ENCODE assay signal across 10 cellular contexts in genomic region chr7:2409745-2410414, GRCh38. TPM values are rescaled to one million over a fixed set of nuclear protein-coding genes. Genes with fewer than 3 reads are reported as not detected.
DNase-seq lines count a peak whose midpoint lies in the region; ATAC-seq and TF ChIP-seq lines count a peak whose summit lies in the region.
"Had no signal": no experiment of that assay in that cellular context is flagged by ENCODE, and none has a peak within 500 bp of the region (broad histone marks: within the 10 kb centered on the region; RNA-seq: fewer than 3 reads in every experiment).

No MANE protein-coding gene starts in this region.

- H3K36me3 ChIP-seq in endodermal cell (ENCODE audit: control insufficient read depth, insufficient read depth, low read length) (no peaks in the 10 kb centered on the region), psoas muscle (ENCODE audit: insufficient read depth in 1 of 2, low read depth in 1 of 2) (no peaks in the 10 kb centered on the region)

- 91 to 92% methylated on average over 13 to 15 of the region's 15 CpGs for WGBS in endodermal cell (ENCODE audit: insufficient coverage in 1 of 2, insufficient read length in 1 of 2), 2 experiments
- WGBS in psoas muscle, 3 donors: 61 to 71% (median 69%) methylated on average over 15 of the region's 15 CpGs

- DNase-seq in OCI-M1 (lab: John Stamatoyannopoulos, UW) (peak; percentile 17), endodermal cell (no peak), psoas muscle (no peak), NOMO-1 (lab: John Stamatoyannopoulos, UW; ENCODE audit: unreplicated experiment in 2 of 2) (no peak)
- no peak for DNase-seq in effector CD8-positive, alpha-beta T cell (lab: John Stamatoyannopoulos, UW)
- DNase-seq: NCI-H526 treated with DMSO at 0.1 percent for 48 hours; stimulated activated naive CD8-positive, alpha-beta T cell treated with anti-CD3 and anti-CD28 coated beads, Interleukin-15, Interleukin-2, amounts not matched to agents 100 U/mL and 50 U/mL, for 24 hours had no signal

- H3K27ac Mint-ChIP-seq in endodermal cell: peak overlapping the region; percentile 30

- no peaks in the 10 kb centered on the region for H3K9me3 Mint-ChIP-seq in endodermal cell

- H3K9ac ChIP-seq in endodermal cell (ENCODE audit: extremely low read depth, low read length, poor library complexity, severe bottlenecking): no peak overlapping the region

- H3K4me1 ChIP-seq in endodermal cell (ENCODE audit: control insufficient read depth, insufficient read depth, low read length) (no peaks in the 10 kb centered on the region), psoas muscle (peaks cover 40% of the 10 kb centered on the region)

- H3K4me3 ChIP-seq in GM08714 (ENCODE audit: low read length): peak overlapping the region; percentile 15; the same call in 1 of the 2 replicates
- no peak overlapping the region for H3K4me3 ChIP-seq in endodermal cell (ENCODE audit: low read length)
- H3K4me3 ChIP-seq in psoas muscle: no peak overlapping the region
- H3K4me3 ChIP-seq: smooth muscle cell had no signal

- H3K27me3 ChIP-seq in endodermal cell (ENCODE audit: control insufficient read depth, insufficient read depth, low read length, poor library complexity, severe bottlenecking) (no peaks in the 10 kb centered on the region), psoas muscle (ENCODE audit: insufficient read depth in 3 of 3, low read length in 2 of 3) (no peaks in the 10 kb centered on the region)

- ATAC-seq in psoas muscle: no peak
- ATAC-seq in GM19463 (IDR thresholded peaks at IDR 0.05; ENCODE audit: unreplicated experiment): no peak
- ATAC-seq: stimulated activated naive CD8-positive, alpha-beta T cell treated with anti-CD3 and anti-CD28 coated beads, Interleukin-15, Interleukin-2, amounts not matched to agents 100 U/mL and 50 U/mL, for 24 hours had no signal

- H3K9me3 ChIP-seq in endodermal cell (ENCODE audit: control insufficient read depth, low read length): no peaks in the 10 kb centered on the region
- H3K9me3 ChIP-seq in psoas muscle: no peaks in the 10 kb centered on the region

- H3K4me3 Mint-ChIP-seq in endodermal cell: no peak overlapping the region

- TF ChIP-seq CTCF in endodermal cell (conservative IDR thresholded peaks at IDR 0.05): no peak
- TF ChIP-seq CTCF in psoas muscle (IDR thresholded peaks at IDR 0.05): no peak

- no peaks in the 10 kb centered on the region for H3K27me3 Mint-ChIP-seq in endodermal cell (ENCODE audit: insufficient read depth)

- peaks cover 15% of the 10 kb centered on the region for H3K4me1 Mint-ChIP-seq in endodermal cell

- H3K36me3 Mint-ChIP-seq in endodermal cell (ENCODE audit: low read depth): peaks cover 8% of the 10 kb centered on the region

- intact Hi-C loops in psoas muscle (cut with DNase I): no loop called here

- H3K27ac ChIP-seq in endodermal cell (ENCODE audit: low read depth, low read length): no peak overlapping the region
- H3K27ac ChIP-seq in psoas muscle: peak overlapping the region; percentile 9

RNA-seq across cellular contexts. Expression of gene CHST12, which starts 6.5 kb away (rescaled TPM):
- 10 to 100 TPM; 14.5 to 18.5 TPM for total RNA-seq in endodermal cell
- 10.4 TPM for polyA plus RNA-seq in endodermal cell (2013, experiment 1 of 2)
- 10.5 TPM for polyA plus RNA-seq in endodermal cell (2013, experiment 2 of 2)
- total RNA-seq in psoas muscle: 10 to 100 TPM in 1 of 4 donors, 1 to 10 TPM in 3; 6.6 to 12.0 (median 9.4) TPM
- 1 to 10 TPM; 7.7 to 8.2 (median 8.1) TPM for polyA plus RNA-seq in psoas muscle

RNA-seq across cellular contexts. Expression of gene EIF3B, which starts 55.3 kb away (rescaled TPM):
- 100 to 1,000 TPM; 172 to 220 TPM for total RNA-seq in endodermal cell
- 136 TPM for polyA plus RNA-seq in endodermal cell (2013, experiment 1 of 2)
- polyA plus RNA-seq in endodermal cell (2013, experiment 2 of 2): 120 TPM
- 100 to 1,000 TPM; 101 to 203 (median 180) TPM for total RNA-seq in psoas muscle
- polyA plus RNA-seq in psoas muscle: 100 to 1,000 TPM; 113 to 275 (median 159) TPM
